ENCODE assay signal across 8 cellular contexts in the genomic region with DNA sequence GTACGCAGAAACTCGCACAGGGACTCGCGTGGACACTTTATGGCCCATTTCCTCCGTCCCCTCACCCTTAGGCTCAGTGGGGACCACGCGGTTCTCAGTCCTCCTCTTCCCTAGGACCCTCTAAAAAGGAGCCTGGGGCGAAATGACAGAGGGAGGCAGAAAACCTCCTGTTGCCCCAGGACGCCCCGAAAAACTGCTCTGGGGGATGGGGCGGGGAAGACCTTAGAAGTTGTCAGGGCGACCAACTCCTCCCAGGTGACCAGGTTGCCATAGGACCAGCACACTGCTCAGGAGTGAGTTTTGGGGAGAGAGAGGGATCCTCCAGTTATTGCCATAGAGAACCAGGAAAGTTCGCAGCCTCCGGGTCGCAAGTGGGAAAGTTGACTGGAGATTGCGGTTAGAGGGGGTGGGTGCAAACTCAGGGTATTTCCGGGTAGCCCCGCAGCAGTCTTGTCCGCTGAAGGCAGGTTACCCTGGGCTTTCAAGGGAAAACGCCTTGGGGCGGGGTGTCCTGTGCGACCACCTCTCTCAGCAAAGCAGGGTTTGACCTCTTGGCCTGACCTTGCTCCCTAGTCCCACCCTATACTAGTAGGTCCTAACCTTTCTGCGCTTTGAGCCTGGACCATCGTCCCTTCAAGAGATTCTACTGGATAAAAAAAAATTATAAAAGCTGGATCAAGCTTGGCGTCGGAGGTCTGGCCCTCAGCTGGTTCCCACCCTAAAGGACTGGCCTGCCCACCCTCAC. TPM values are rescaled to one million over a fixed set of nuclear protein-coding genes. Genes with fewer than 3 reads are reported as not detected.
DNase-seq lines count a peak whose midpoint lies in the region; ATAC-seq and TF ChIP-seq lines count a peak whose summit lies in the region.

No MANE protein-coding gene starts in this region.

- DNase-seq in AG09309 (ENCODE audit: low read depth) (no peak), HFF-Myc (ENCODE audit: extremely low read depth, low read depth) (no peak), neural progenitor cell (ENCODE audit: low spot score) (peak; percentile 30), HAP-1 (ENCODE audit: low spot score in 2 of 2) (no peak), NCI-H1436 treated with DMSO at 0.1 percent for 48 hours (lab: John Stamatoyannopoulos, UW) (no peak)

- no peaks in the 10 kb centered on the region for H3K79me2 ChIP-seq in neural progenitor cell (ENCODE audit: low read depth)

- no peak overlapping the region for H3K27ac ChIP-seq in neural progenitor cell

- peaks cover 96% of the 10 kb centered on the region for H3K27me3 Mint-ChIP-seq in dendritic cell treated with granulocyte-macrophage colony-stimulating factor and Interleukin-4, amounts not matched to agents 40 ng/mL and 50 ng/mL, for 4 days
- peaks cover 97% of the 10 kb centered on the region for H3K27me3 Mint-ChIP-seq in neural progenitor cell (ENCODE audit: insufficient read depth, low read depth)

- H3K36me3 ChIP-seq in neural progenitor cell (no peaks in the 10 kb centered on the region), HAP-1 (replicated peaks) (no peaks in the 10 kb centered on the region)

- peak overlapping the region; percentile 83 for H3K4me3 Mint-ChIP-seq in dendritic cell treated with granulocyte-macrophage colony-stimulating factor and Interleukin-4, amounts not matched to agents 40 ng/mL and 50 ng/mL, for 4 days
- peak overlapping the region; percentile 98 for H3K4me3 Mint-ChIP-seq in neural progenitor cell

- peaks cover 12% of the 10 kb centered on the region for H3K9me3 Mint-ChIP-seq in dendritic cell treated with granulocyte-macrophage colony-stimulating factor and Interleukin-4, amounts not matched to agents 40 ng/mL and 50 ng/mL, for 4 days
- H3K9me3 Mint-ChIP-seq in neural progenitor cell: peaks cover 6% of the 10 kb centered on the region

- in situ Hi-C loops in HAP-1 (cut with MboI; ENCODE audit: low sequenced_read_pairs): loop anchor here (25.0 kb wide), 2 partner anchors 244 to 256 kb away; no protein-coding TSS in a partner anchor

- intact Hi-C loops in dendritic cell treated with granulocyte-macrophage colony-stimulating factor and Interleukin-4, amounts not matched to agents 40 ng/mL and 50 ng/mL, for 4 days (cut with micrococcal nuclease): no loop called here

- peak overlapping the region; percentile 72 for H3K4me2 ChIP-seq in neural progenitor cell

- H4K20me1 ChIP-seq in neural progenitor cell (ENCODE audit: low read depth): peaks cover 93% of the 10 kb centered on the region

- H3K4me1 ChIP-seq in neural progenitor cell (peaks cover 53% of the 10 kb centered on the region), HAP-1 (no peaks in the 10 kb centered on the region)

- no peak overlapping the region for H2AFZ ChIP-seq in neural progenitor cell (replicated peaks)

- H3K9me3 ChIP-seq in neural progenitor cell (ENCODE audit: low read depth) (no peaks in the 10 kb centered on the region), HAP-1 (no peaks in the 10 kb centered on the region)

- H3K36me3 Mint-ChIP-seq in dendritic cell treated with granulocyte-macrophage colony-stimulating factor and Interleukin-4, amounts not matched to agents 40 ng/mL and 50 ng/mL, for 4 days (ENCODE audit: low read depth): no peaks in the 10 kb centered on the region
- no peaks in the 10 kb centered on the region for H3K36me3 Mint-ChIP-seq in neural progenitor cell

- H3K27me3 ChIP-seq in neural progenitor cell: peaks cover 100% of the 10 kb centered on the region
- H3K27me3 ChIP-seq in HAP-1 (ENCODE audit: low read depth): peaks cover 32% of the 10 kb centered on the region

- TF ChIP-seq CTCF in AG09309 (IDR thresholded peaks at IDR 0.05; ENCODE audit: control insufficient read depth, insufficient read depth, low read depth, low read length, missing control alignments) (no peak), HFF-Myc (IDR thresholded peaks at IDR 0.05; ENCODE audit: low read depth, low read length, missing control alignments) (no peak), neural progenitor cell (IDR thresholded peaks at IDR 0.05) (no peak)

- peaks cover 62% of the 10 kb centered on the region for H3F3A ChIP-seq in neural progenitor cell (ENCODE audit: low read depth)

- H3K9ac ChIP-seq in neural progenitor cell: no peak overlapping the region

- peaks cover 69% of the 10 kb centered on the region for H3K4me1 Mint-ChIP-seq in dendritic cell treated with granulocyte-macrophage colony-stimulating factor and Interleukin-4, amounts not matched to agents 40 ng/mL and 50 ng/mL, for 4 days (ENCODE audit: low read depth)
- H3K4me1 Mint-ChIP-seq in neural progenitor cell: peaks cover 68% of the 10 kb centered on the region

- ATAC-seq in GM18519 (IDR thresholded peaks at IDR 0.05; ENCODE audit: low FRiP score, unreplicated experiment): no peak
- no peak for ATAC-seq in HG03196 (IDR thresholded peaks at IDR 0.05; ENCODE audit: unreplicated experiment)

- H3K4me3 ChIP-seq in AG09309 (ENCODE audit: control insufficient read depth, low read depth, low read length): peak overlapping the region; percentile 47
- H3K4me3 ChIP-seq in HFF-Myc (replicated peaks; ENCODE audit: low read depth, low read length): peak overlapping the region; percentile 37
- H3K4me3 ChIP-seq in neural progenitor cell: peak overlapping the region; percentile 37
- no peak overlapping the region for H3K4me3 ChIP-seq in HAP-1

- H3K27ac Mint-ChIP-seq in dendritic cell treated with granulocyte-macrophage colony-stimulating factor and Interleukin-4, amounts not matched to agents 40 ng/mL and 50 ng/mL, for 4 days: peak overlapping the region; percentile 76
- peak overlapping the region; percentile 46 for H3K27ac Mint-ChIP-seq in neural progenitor cell

RNA-seq across cellular contexts. Expression of a gene that starts 7.8 kb away (rescaled TPM):
- 4.6 and 4.9 TPM in 2 replicates for total RNA-seq in neural progenitor cell (ENCODE audit: low replicate concordance)
